1 cellular context compared by ENCODE assay signal in genomic region chr4:681736-682451, GRCh38.
TF ChIP-seq lines count a peak whose summit lies in the region.

No MANE protein-coding gene starts in this region.

TF ChIP-seq in liver, 16 proteins besides CTCF, POLR2A, EP300 and RAD21 (continued from another document):
- TF ChIP-seq ZBTB33 (IDR thresholded peaks at IDR 0.05): no peak
- TF ChIP-seq RXRA (IDR thresholded peaks at IDR 0.05): peak in 1 of 2 donors; percentile 7
- no peak for TF ChIP-seq MAX (IDR thresholded peaks at IDR 0.05)
- TF ChIP-seq GABPA (IDR thresholded peaks at IDR 0.05 in 1 of 2, conservative IDR thresholded peaks at IDR 0.05 in 1 of 2): no peak
- no peak for TF ChIP-seq NR2F2 (IDR thresholded peaks at IDR 0.05)
- no peak for TF ChIP-seq YY1 (IDR thresholded peaks at IDR 0.05)
- TF ChIP-seq EGR1 (IDR thresholded peaks at IDR 0.05; ENCODE audit: low read depth in 2 of 2): no peak
- no peak for TF ChIP-seq HNF4G (IDR thresholded peaks at IDR 0.05)
- no peak for TF ChIP-seq FOXA1 (IDR thresholded peaks at IDR 0.05)
- TF ChIP-seq, protein P1, sequence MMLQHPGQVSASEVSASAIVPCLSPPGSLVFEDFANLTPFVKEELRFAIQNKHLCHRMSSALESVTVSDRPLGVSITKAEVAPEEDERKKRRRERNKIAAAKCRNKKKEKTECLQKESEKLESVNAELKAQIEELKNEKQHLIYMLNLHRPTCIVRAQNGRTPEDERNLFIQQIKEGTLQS (IDR thresholded peaks at IDR 0.05): no peak
- no peak for TF ChIP-seq TAF1 (conservative IDR thresholded peaks at IDR 0.05)
- no peak for TF ChIP-seq JUND (IDR thresholded peaks at IDR 0.05)
